ENCODE assay signal across 15 cellular contexts in genomic region chr4:158302076-158302866, GRCh38.
DNase-seq lines count a peak whose midpoint lies in the region; ATAC-seq, FAIRE-seq and TF ChIP-seq lines count a peak whose summit lies in the region.
"Had no signal": no experiment of that assay in that cellular context is flagged by ENCODE, and none has a peak within 500 bp of the region (broad histone marks: within the 10 kb centered on the region; RNA-seq: fewer than 3 reads in every experiment).

No MANE protein-coding gene starts in this region.

- H3K27me3 ChIP-seq in keratinocyte (ENCODE audit: control insufficient read depth, extremely low read depth, insufficient read depth, low read length) (no peaks in the 10 kb centered on the region), prostate gland (replicated peaks; ENCODE audit: insufficient read depth) (no peaks in the 10 kb centered on the region)
- H3K27me3 ChIP-seq: left lung, testis had no signal

- dilution Hi-C loops in keratinocyte (cut with MboI; ENCODE audit: extremely low pct_ligation_motif_present, low sequenced_read_pairs), result no loop called here

- WGBS in prostate gland, result 56% methylated on average over 2 of the region's 2 CpGs

- no peak for TF ChIP-seq CTCF in AG09309 (IDR thresholded peaks at IDR 0.05; ENCODE audit: control insufficient read depth, insufficient read depth, low read depth, low read length, missing control alignments)
- no peak for TF ChIP-seq CTCF in keratinocyte (optimal IDR thresholded peaks at IDR 0.05 in 1 of 3, IDR thresholded peaks at IDR 0.05 in 1 of 3, conservative IDR thresholded peaks at IDR 0.05 in 1 of 3; ENCODE audit: extremely low read depth in 1 of 3, insufficient read depth in 2 of 3, low read length in 3 of 3)
- TF ChIP-seq CTCF in GM10248 (IDR thresholded peaks at IDR 0.05; ENCODE audit: control extremely low read depth, extremely low read depth, low read depth, missing control alignments), result no peak
- no peak for TF ChIP-seq CTCF in prostate gland (IDR thresholded peaks at IDR 0.05)

- ATAC-seq in HG02642 (IDR thresholded peaks at IDR 0.05; ENCODE audit: poor library complexity, unreplicated experiment), result no peak
- no peak for ATAC-seq in HG03520 (IDR thresholded peaks at IDR 0.05; ENCODE audit: unreplicated experiment)
- ATAC-seq: left lung had no signal

- H3K27ac ChIP-seq in keratinocyte (ENCODE audit: control insufficient read depth, insufficient read depth, low read length) (peak overlapping the region; percentile 60), prostate gland (no peak overlapping the region)
- H3K27ac ChIP-seq: left lung, testis had no signal

- H3K4me2 ChIP-seq in keratinocyte (ENCODE audit: control insufficient read depth, extremely low read depth, insufficient read depth, low read depth, low read length), result peak overlapping the region; percentile 62

- no peak for TF ChIP-seq POLR2A in prostate gland (IDR thresholded peaks at IDR 0.05)

- H3K9me3 ChIP-seq in keratinocyte (ENCODE audit: control insufficient read depth, low read depth, low read length) (no peaks in the 10 kb centered on the region), prostate gland (no peaks in the 10 kb centered on the region)
- H3K9me3 ChIP-seq: left lung, testis had no signal

- no peaks in the 10 kb centered on the region for H3K79me2 ChIP-seq in keratinocyte (ENCODE audit: control insufficient read depth, insufficient read depth, low read length)

- POLR2A ChIA-PET in GM10248 (lab: Yijun Ruan, JAX), result no interaction called here

- H3K9me1 ChIP-seq in keratinocyte (ENCODE audit: control insufficient read depth, extremely low read depth, insufficient read depth, low read length), result no peaks in the 10 kb centered on the region

- H3K4me1 ChIP-seq in keratinocyte (ENCODE audit: control insufficient read depth, extremely low read depth, insufficient read depth, low read length) (peaks cover 18% of the 10 kb centered on the region), prostate gland (replicated peaks) (no peaks in the 10 kb centered on the region)
- H3K4me1 ChIP-seq: left lung, testis had no signal

- CTCF ChIA-PET in GM10248 (lab: Yijun Ruan, JAX), result interaction anchor here (2.1 kb wide), 1 partner anchor 20 kb away, joined by 5 read pairs; no protein-coding TSS in a partner anchor

- intact Hi-C loops in prostate gland (cut with DNase I), result no loop called here

- H3K36me3 ChIP-seq in keratinocyte (ENCODE audit: control insufficient read depth in 2 of 2, extremely low read depth in 1 of 2, insufficient read depth in 2 of 2, low read length in 2 of 2), result no peaks in the 10 kb centered on the region
- no peaks in the 10 kb centered on the region for H3K36me3 ChIP-seq in prostate gland
- H3K36me3 ChIP-seq: left lung had no signal

- FAIRE-seq in keratinocyte (lab: Jason Lieb, UNC), result peak; percentile 94

- H3K9ac ChIP-seq in keratinocyte (ENCODE audit: control insufficient read depth, extremely low read depth, insufficient read depth, low read length), result peak overlapping the region; percentile 29

- no peaks in the 10 kb centered on the region for H4K20me1 ChIP-seq in keratinocyte (ENCODE audit: control insufficient read depth, extremely low read depth, insufficient read depth, low read length)

- H2AFZ ChIP-seq in keratinocyte (ENCODE audit: control insufficient read depth, low read length), result peak overlapping the region; percentile 42

- DNase-seq in AG09309 (ENCODE audit: low read depth) (peak; percentile 56), M059J (ENCODE audit: low read depth) (peak; percentile 52), dedifferentiated amniotic fluid mesenchymal stem cell (ENCODE audit: extremely low spot score) (peak; percentile 84), keratinocyte (ENCODE audit: low read depth, low spot score) (no peak), GM10248 (ENCODE audit: extremely low spot score) (no peak), prostate gland (ENCODE audit: low spot score) (no peak)
- DNase-seq: activated CD4-positive, alpha-beta T cell treated with anti-CD3 and anti-CD28 coated beads, Interleukin-2, amount 10 ng/mL, durations not matched to agents 24 days and 14 days; H7; left lung; NCI-H1105 treated with DMSO at 0.1 percent for 48 hours; SHP77 treated with DMSO at 0.1 percent for 48 hours; stimulated activated CD4-positive, alpha-beta T cell treated with anti-CD3 and anti-CD28 coated beads, Interleukin-2, amount 100 ng/mL, for 24 hours; testis had no signal

- H3K4me3 ChIP-seq in AG09309 (ENCODE audit: control insufficient read depth, low read depth, low read length), result no peak overlapping the region
- peak overlapping the region in 2 of 3 experiments; percentile 8 to 13 for H3K4me3 ChIP-seq in keratinocyte (ENCODE audit: control insufficient read depth in 2 of 3, extremely low read depth in 1 of 3, insufficient read depth in 2 of 3, low read depth in 1 of 3, low read length in 3 of 3)
- no peak overlapping the region for H3K4me3 ChIP-seq in prostate gland
- H3K4me3 ChIP-seq: left lung, testis had no signal

Comparison
In these comparisons a context has a peak if more than half of its experiments do, and no peak if none do; other contexts are left out.
1. DNase-seq: peak in AG09309 (single experiment), M059J (single experiment) and dedifferentiated amniotic fluid mesenchymal stem cell (single experiment); none in keratinocyte (single experiment), GM10248 (single experiment) and prostate gland (single experiment).
2. H3K4me3 ChIP-seq: peak in keratinocyte (2 of 3); none in AG09309 (single experiment) and prostate gland (0 of 2).